18 cellular contexts compared by ENCODE assay signal in the genomic region with DNA sequence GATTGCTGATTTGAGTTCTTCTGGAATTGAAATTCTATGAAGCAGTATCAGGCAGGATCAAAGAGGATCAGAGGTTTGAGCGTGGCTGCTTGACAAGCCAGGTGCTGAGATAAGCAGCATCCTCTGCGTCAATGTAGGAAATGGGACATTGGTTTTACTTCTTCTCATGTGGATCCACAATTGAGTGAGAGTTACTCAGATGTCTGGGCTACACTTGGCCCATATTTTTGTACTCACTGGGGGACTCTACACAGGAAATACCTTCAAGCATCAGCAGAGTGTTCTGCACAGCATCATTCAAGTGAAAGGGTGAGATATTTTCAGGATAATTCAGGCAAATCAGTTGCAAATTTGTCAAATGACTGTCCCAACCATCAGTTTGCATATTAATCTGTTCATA.
DNase-seq lines count a peak whose midpoint lies in the region; ATAC-seq and TF ChIP-seq lines count a peak whose summit lies in the region.
"Had no signal": no experiment of that assay in that cellular context is flagged by ENCODE, and none has a peak within 500 bp of the region (broad histone marks: within the 10 kb centered on the region; RNA-seq: fewer than 3 reads in every experiment).

No MANE protein-coding gene starts in this region.

- no peak overlapping the region for H3K4me3 ChIP-seq in Jurkat, Clone E6-1 (ENCODE audit: low read length)

- H3K27ac Mint-ChIP-seq in activated T-cell treated with anti-CD3 and anti-CD28 coated beads, Interleukin-2, amount 50 U/mL, for 72 hours, result no peak overlapping the region
- H3K27ac Mint-ChIP-seq in activated T-cell treated with anti-CD3 and anti-CD28 coated beads, Interleukin-2, amount 50 U/mL, for 24 hours, result no peak overlapping the region
- no peak overlapping the region for H3K27ac Mint-ChIP-seq in stimulated activated memory B cell treated with anti-CD40 and anti-IgM and Interleukin-4, amounts not matched to agents 10 μg/mL and 1 μg/mL and 100 μg/mL, for 72 hours

- no peak for DNase-seq in activated T-cell treated with anti-CD3 and anti-CD28 coated beads, Interleukin-2, amount 50 U/mL, for 72 hours
- no peak for DNase-seq in activated T-cell treated with anti-CD3 and anti-CD28 coated beads, Interleukin-2, amount 50 U/mL, for 24 hours
- peak; percentile 34 for DNase-seq in Jurkat, Clone E6-1 (ENCODE audit: low read depth, low spot score)
- DNase-seq in central memory CD4-positive, alpha-beta T cell, result peak; percentile 42
- DNase-seq in ureter (ENCODE audit: low spot score) (no peak), NCI-H510A treated with DMSO at 0.1 percent for 48 hours (lab: John Stamatoyannopoulos, UW) (no peak)
- DNase-seq: DMS79 treated with DMSO at 0.1 percent for 48 hours, GDM1, NCI-H1092, NCI-H1694, NCI-H2107, NCI-H345, NCI-H748 treated with DMSO at 0.1 percent for 48 hours had no signal

- H3K4me1 Mint-ChIP-seq in activated T-cell treated with anti-CD3 and anti-CD28 coated beads, Interleukin-2, amount 50 U/mL, for 72 hours (ENCODE audit: low read depth), result peaks cover 38% of the 10 kb centered on the region
- H3K4me1 Mint-ChIP-seq in activated T-cell treated with anti-CD3 and anti-CD28 coated beads, Interleukin-2, amount 50 U/mL, for 24 hours (ENCODE audit: low read depth), result peaks cover 44% of the 10 kb centered on the region
- H3K4me1 Mint-ChIP-seq in stimulated activated memory B cell treated with anti-CD40 and anti-IgM and Interleukin-4, amounts not matched to agents 10 μg/mL and 1 μg/mL and 100 μg/mL, for 72 hours, result no peaks in the 10 kb centered on the region

- H3K36me3 Mint-ChIP-seq in activated T-cell treated with anti-CD3 and anti-CD28 coated beads, Interleukin-2, amount 50 U/mL, for 72 hours (ENCODE audit: insufficient read depth in 2 of 2), result peaks cover 0 to 2% of the 10 kb centered on the region in 2 donors
- H3K36me3 Mint-ChIP-seq in activated T-cell treated with anti-CD3 and anti-CD28 coated beads, Interleukin-2, amount 50 U/mL, for 24 hours (ENCODE audit: low read depth), result no peaks in the 10 kb centered on the region
- H3K36me3 Mint-ChIP-seq in stimulated activated memory B cell treated with anti-CD40 and anti-IgM and Interleukin-4, amounts not matched to agents 10 μg/mL and 1 μg/mL and 100 μg/mL, for 72 hours, result no peaks in the 10 kb centered on the region

- peaks cover 0 to 2% of the 10 kb centered on the region in 2 donors for H3K9me3 Mint-ChIP-seq in activated T-cell treated with anti-CD3 and anti-CD28 coated beads, Interleukin-2, amount 50 U/mL, for 72 hours
- no peaks in the 10 kb centered on the region for H3K9me3 Mint-ChIP-seq in activated T-cell treated with anti-CD3 and anti-CD28 coated beads, Interleukin-2, amount 50 U/mL, for 24 hours
- H3K9me3 Mint-ChIP-seq in stimulated activated memory B cell treated with anti-CD40 and anti-IgM and Interleukin-4, amounts not matched to agents 10 μg/mL and 1 μg/mL and 100 μg/mL, for 72 hours, result no peaks in the 10 kb centered on the region

- no peak overlapping the region for H3K4me3 Mint-ChIP-seq in activated T-cell treated with anti-CD3 and anti-CD28 coated beads, Interleukin-2, amount 50 U/mL, for 72 hours
- H3K4me3 Mint-ChIP-seq in activated T-cell treated with anti-CD3 and anti-CD28 coated beads, Interleukin-2, amount 50 U/mL, for 24 hours, result no peak overlapping the region
- H3K4me3 Mint-ChIP-seq in stimulated activated memory B cell treated with anti-CD40 and anti-IgM and Interleukin-4, amounts not matched to agents 10 μg/mL and 1 μg/mL and 100 μg/mL, for 72 hours, result no peak overlapping the region

- peaks cover 21% of the 10 kb centered on the region for H3K27me3 Mint-ChIP-seq in activated T-cell treated with anti-CD3 and anti-CD28 coated beads, Interleukin-2, amount 50 U/mL, for 72 hours (ENCODE audit: low read depth)
- H3K27me3 Mint-ChIP-seq in activated T-cell treated with anti-CD3 and anti-CD28 coated beads, Interleukin-2, amount 50 U/mL, for 24 hours, result no peaks in the 10 kb centered on the region
- peaks cover 23% of the 10 kb centered on the region for H3K27me3 Mint-ChIP-seq in stimulated activated memory B cell treated with anti-CD40 and anti-IgM and Interleukin-4, amounts not matched to agents 10 μg/mL and 1 μg/mL and 100 μg/mL, for 72 hours

- no peak for TF ChIP-seq POLR2A in GM18505 (IDR thresholded peaks at IDR 0.05; ENCODE audit: borderline replicate concordance, extremely low read depth, insufficient read depth, insufficient read length)

- peak; percentile 36 to 60 for ATAC-seq in activated T-cell treated with anti-CD3 and anti-CD28 coated beads, Interleukin-2, amount 50 U/mL, for 72 hours (replicated peaks in 1 of 2)
- peak; percentile 64 for ATAC-seq in stimulated activated memory B cell treated with anti-CD40 and anti-IgM and Interleukin-4, amounts not matched to agents 10 μg/mL and 1 μg/mL and 100 μg/mL, for 72 hours
- no peak for ATAC-seq in GM18505 (IDR thresholded peaks at IDR 0.05; ENCODE audit: unreplicated experiment)
- ATAC-seq: HCT116, Panc1, Right ventricle myocardium inferior had no signal

Comparison
In these comparisons a context has a peak if more than half of its experiments do, and no peak if none do; other contexts are left out.
1. DNase-seq: peak in Jurkat, Clone E6-1 (single experiment) and central memory CD4-positive, alpha-beta T cell (single experiment); none in activated T-cell treated with anti-CD3 and anti-CD28 coated beads, Interleukin-2, amount 50 U/mL, for 72 hours (0 of 2), activated T-cell treated with anti-CD3 and anti-CD28 coated beads, Interleukin-2, amount 50 U/mL, for 24 hours (single experiment), ureter (single experiment) and NCI-H510A treated with DMSO at 0.1 percent for 48 hours (single experiment).